ENCODE assay signal across 8 cellular contexts in the genomic region with DNA sequence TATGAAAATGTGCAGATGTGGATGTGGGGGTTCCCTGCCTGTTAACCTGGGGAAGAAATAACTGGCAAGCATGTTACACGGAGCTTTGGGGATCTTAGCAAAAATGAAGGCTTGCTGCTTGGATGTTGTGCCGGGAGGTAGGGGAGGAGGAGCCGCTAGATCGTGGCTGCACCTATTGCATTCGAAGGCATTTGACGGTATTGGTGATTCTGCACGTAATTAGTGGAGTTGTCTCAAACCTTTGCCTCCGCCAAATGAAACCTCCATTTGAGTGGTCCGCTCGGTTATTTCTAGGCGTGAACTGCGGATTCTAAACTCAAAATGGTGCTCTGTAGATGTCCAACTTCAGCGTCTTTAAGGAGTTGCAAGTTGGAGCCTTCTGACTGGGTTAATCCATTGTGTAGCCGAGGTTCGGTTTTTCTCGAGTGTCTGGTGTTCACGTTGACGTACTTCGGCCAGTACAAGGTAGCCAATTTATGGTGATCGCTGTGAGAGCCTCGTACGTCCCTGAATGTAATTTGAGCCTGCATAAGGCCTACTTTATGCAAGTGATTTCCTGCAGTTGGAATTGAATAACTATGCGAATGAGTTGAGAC. TPM values are rescaled to one million over a fixed set of nuclear protein-coding genes. Genes with fewer than 3 reads are reported as not detected.
DNase-seq lines count a peak whose midpoint lies in the region; ATAC-seq and TF ChIP-seq lines count a peak whose summit lies in the region.

No MANE protein-coding gene starts in this region.

- no peaks in the 10 kb centered on the region for H3K36me3 Mint-ChIP-seq in IgD-negative memory B cell
- peaks cover 4% of the 10 kb centered on the region for H3K36me3 Mint-ChIP-seq in activated CD8-positive, alpha-beta T cell treated with anti-CD3 and anti-CD28 coated beads for 36 hours (ENCODE audit: low read depth)

- 16% methylated on average over 23 of the region's 23 CpGs for WGBS in prostate gland

- intact Hi-C loops in activated CD8-positive, alpha-beta T cell treated with anti-CD3 and anti-CD28 coated beads for 36 hours (cut with micrococcal nuclease), result loop anchor here (5.0 kb wide), 1 partner anchor 52 kb away; no protein-coding TSS in a partner anchor
- intact Hi-C loops in prostate gland (cut with DNase I), result loop anchor here (5.0 kb wide), 1 partner anchor 42 kb away; no protein-coding TSS in a partner anchor

- H3K4me1 Mint-ChIP-seq in IgD-negative memory B cell, result peaks cover 14 to 50% (median 41%) of the 10 kb centered on the region in 3 donors
- peaks cover 52% of the 10 kb centered on the region for H3K4me1 Mint-ChIP-seq in activated CD8-positive, alpha-beta T cell treated with anti-CD3 and anti-CD28 coated beads for 36 hours (ENCODE audit: low read depth)

- no peak for DNase-seq in AG09309 (ENCODE audit: low read depth)
- peak; percentile 67 for DNase-seq in activated CD8-positive, alpha-beta T cell treated with anti-CD3 and anti-CD28 coated beads for 36 hours
- DNase-seq in fibroblast of the aortic adventitia (ENCODE audit: low read depth), result peak; percentile 58
- DNase-seq in prostate gland (ENCODE audit: low spot score), result no peak
- DNase-seq in SIG-M5 (lab: John Stamatoyannopoulos, UW), result no peak
- DNase-seq in NCI-H2196 treated with DMSO at 0.1 percent for 48 hours (lab: John Stamatoyannopoulos, UW; ENCODE audit: unreplicated experiment), result no peak
- DNase-seq in LoVo (ENCODE audit: low spot score), result no peak

- H3K27me3 ChIP-seq in prostate gland (replicated peaks; ENCODE audit: insufficient read depth), result no peaks in the 10 kb centered on the region

- peak overlapping the region; percentile 49 to 90 (median 69) for H3K27ac Mint-ChIP-seq in IgD-negative memory B cell
- peak overlapping the region; percentile 83 for H3K27ac Mint-ChIP-seq in activated CD8-positive, alpha-beta T cell treated with anti-CD3 and anti-CD28 coated beads for 36 hours

- no peaks in the 10 kb centered on the region for H3K9me3 ChIP-seq in prostate gland

- peak overlapping the region; percentile 90 to 97 (median 94) for H3K4me3 Mint-ChIP-seq in IgD-negative memory B cell
- peak overlapping the region; percentile 84 for H3K4me3 Mint-ChIP-seq in activated CD8-positive, alpha-beta T cell treated with anti-CD3 and anti-CD28 coated beads for 36 hours

- TF ChIP-seq POLR2A in prostate gland (IDR thresholded peaks at IDR 0.05), result no peak

- no peaks in the 10 kb centered on the region for H3K4me1 ChIP-seq in prostate gland (replicated peaks)

- POLR2A ChIA-PET in activated CD8-positive, alpha-beta T cell treated with anti-CD3 and anti-CD28 coated beads for 36 hours (lab: Charles Lee), result interaction anchor here (1.2 to 1.3 kb wide), 2 partner anchors 18 to 56 kb away, joined by 4 read pairs; no protein-coding TSS in a partner anchor

- H3K27me3 Mint-ChIP-seq in IgD-negative memory B cell, result peaks cover 14% of the 10 kb centered on the region
- peaks cover 7% of the 10 kb centered on the region for H3K27me3 Mint-ChIP-seq in activated CD8-positive, alpha-beta T cell treated with anti-CD3 and anti-CD28 coated beads for 36 hours

- H3K27ac ChIP-seq in prostate gland, result peak overlapping the region in 1 of 2 donors; percentile 39

- no peaks in the 10 kb centered on the region for H3K36me3 ChIP-seq in prostate gland

- no peaks in the 10 kb centered on the region for H3K9me3 Mint-ChIP-seq in IgD-negative memory B cell
- no peaks in the 10 kb centered on the region for H3K9me3 Mint-ChIP-seq in activated CD8-positive, alpha-beta T cell treated with anti-CD3 and anti-CD28 coated beads for 36 hours

- CTCF ChIA-PET in activated CD8-positive, alpha-beta T cell treated with anti-CD3 and anti-CD28 coated beads for 36 hours (lab: Charles Lee), result interaction anchor here (1.0 to 1.5 kb wide), 4 partner anchors 11 to 59 kb away, joined by 3 to 4 read pairs (median 4); no protein-coding TSS in a partner anchor

- TF ChIP-seq CTCF in AG09309 (IDR thresholded peaks at IDR 0.05; ENCODE audit: control insufficient read depth, insufficient read depth, low read depth, low read length, missing control alignments), result no peak
- TF ChIP-seq CTCF in activated CD8-positive, alpha-beta T cell treated with anti-CD3 and anti-CD28 coated beads for 36 hours (IDR thresholded peaks at IDR 0.05), result no peak
- no peak for TF ChIP-seq CTCF in fibroblast of the aortic adventitia (IDR thresholded peaks at IDR 0.05; ENCODE audit: insufficient read depth, low read length)
- TF ChIP-seq CTCF in prostate gland (IDR thresholded peaks at IDR 0.05), result no peak

- ATAC-seq in activated CD8-positive, alpha-beta T cell treated with anti-CD3 and anti-CD28 coated beads for 36 hours, result peak; percentile 13

- H3K4me3 ChIP-seq in AG09309 (ENCODE audit: control insufficient read depth, low read depth, low read length) (peak overlapping the region; percentile 72), fibroblast of the aortic adventitia (ENCODE audit: low read depth, low read length) (peak overlapping the region; percentile 80), prostate gland (peak overlapping the region; percentile 63 to 85)

RNA-seq across cellular contexts. Expression of a gene that starts 1.5 kb away (rescaled TPM):
- 3.0 TPM for polyA plus RNA-seq in IgD-negative memory B cell
- 10 to 100 TPM; 26.4 to 26.6 TPM for total RNA-seq in activated CD8-positive, alpha-beta T cell treated with anti-CD3 and anti-CD28 coated beads for 36 hours
- 6.4 and 10.3 TPM in 2 replicates for total RNA-seq in fibroblast of the aortic adventitia (ENCODE audit: low replicate concordance)
- total RNA-seq in prostate gland, result 10 to 100 TPM; 15.5 to 29.7 TPM

Comparison
In these comparisons a context has a peak if more than half of its experiments do, and no peak if none do; other contexts are left out.
1. DNase-seq: peak in activated CD8-positive, alpha-beta T cell treated with anti-CD3 and anti-CD28 coated beads for 36 hours (single experiment) and fibroblast of the aortic adventitia (single experiment); none in AG09309 (single experiment), prostate gland (single experiment), SIG-M5 (single experiment), NCI-H2196 treated with DMSO at 0.1 percent for 48 hours (single experiment) and LoVo (single experiment).
2. Peak in every context shown above with its lines, with median percentiles within 50 percentile points of each other: H3K4me3 ChIP-seq.